Comparison of ENCODE assay signal across 28 cellular contexts in the genomic region with DNA sequence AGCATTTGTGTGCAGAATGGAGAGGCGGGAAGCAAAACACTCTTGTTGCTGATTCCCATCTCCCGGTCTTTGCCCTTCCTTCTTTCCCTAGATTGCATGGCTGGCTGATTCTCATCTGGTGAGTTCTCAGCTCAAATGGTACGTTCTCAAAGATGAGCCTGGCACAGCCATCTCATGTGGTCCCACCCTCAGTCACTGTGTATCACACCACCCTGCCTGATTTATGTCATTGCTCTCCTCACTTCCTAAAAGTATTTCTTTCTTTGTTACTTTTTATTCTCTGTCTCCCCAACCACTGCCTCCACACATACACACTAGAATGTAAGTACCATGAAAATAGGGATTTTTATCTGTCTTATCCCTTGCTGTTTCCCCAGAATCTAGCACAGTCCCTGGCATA.
DNase-seq lines count a peak whose midpoint lies in the region; ATAC-seq and TF ChIP-seq lines count a peak whose summit lies in the region.
"Had no signal": no experiment of that assay in that cellular context is flagged by ENCODE, and none has a peak within 500 bp of the region (broad histone marks: within the 10 kb centered on the region; RNA-seq: fewer than 3 reads in every experiment).

No MANE protein-coding gene starts in this region.

- H3K9me3 ChIP-seq in DOHH2 (ENCODE audit: control insufficient read depth, insufficient read depth, low read length) (no peaks in the 10 kb centered on the region), OCI-LY1 (ENCODE audit: low read length) (no peaks in the 10 kb centered on the region), PC-9 (ENCODE audit: insufficient read depth, low read depth) (no peaks in the 10 kb centered on the region)
- H3K9me3 ChIP-seq: psoas muscle, sigmoid colon, upper lobe of left lung had no signal

- H3K4me1 Mint-ChIP-seq in stimulated activated naive B cell treated with anti-CD40 and anti-IgM and Interleukin-4, amounts not matched to agents 10 μg/mL and 1 μg/mL and 100 μg/mL, for 72 hours, result peaks cover 18 to 34% of the 10 kb centered on the region in 2 donors
- H3K4me1 Mint-ChIP-seq in naive thymus-derived CD8-positive, alpha-beta T cell, result peaks cover 0 to 5% (median 2%) of the 10 kb centered on the region in 4 donors
- H3K4me1 Mint-ChIP-seq: activated CD4-positive, alpha-beta T cell treated with anti-CD3 and anti-CD28 coated beads for 36 hours; activated T-helper 17 cell treated with anti-CD3 and anti-CD28 coated beads, Interleukin-2, amount 50 U/mL, for 72 hours; GM23338 had no signal

- H3K27ac ChIP-seq in DOHH2 (ENCODE audit: low read depth, low read length) (peak overlapping the region; percentile 99), OCI-LY1 (ENCODE audit: low read depth, low read length, poor library complexity, severe bottlenecking) (peak overlapping the region; percentile 99), PC-9 (no peak overlapping the region)
- H3K27ac ChIP-seq: coronary artery, psoas muscle, sigmoid colon, VCaP had no signal

- no peak overlapping the region for H3K4me3 Mint-ChIP-seq in stimulated activated naive B cell treated with anti-CD40 and anti-IgM and Interleukin-4, amounts not matched to agents 10 μg/mL and 1 μg/mL and 100 μg/mL, for 72 hours
- no peak overlapping the region for H3K4me3 Mint-ChIP-seq in naive thymus-derived CD8-positive, alpha-beta T cell
- H3K4me3 Mint-ChIP-seq: activated CD4-positive, alpha-beta T cell treated with anti-CD3 and anti-CD28 coated beads for 36 hours; activated naive CD8-positive, alpha-beta T cell; activated T-helper 17 cell treated with anti-CD3 and anti-CD28 coated beads, Interleukin-2, amount 50 U/mL, for 72 hours; endodermal cell; GM23338; mesothelial cell of epicardium had no signal

- peak overlapping the region; percentile 80 for H3K9ac ChIP-seq in OCI-LY1 (ENCODE audit: low read length)

- no peak for TF ChIP-seq CTCF in DOHH2 (IDR thresholded peaks at IDR 0.05; ENCODE audit: low read depth, low read length, poor library complexity, severe bottlenecking)
- no peak for TF ChIP-seq CTCF in OCI-LY1 (IDR thresholded peaks at IDR 0.05; ENCODE audit: low read length)
- TF ChIP-seq CTCF in PC-9 (conservative IDR thresholded peaks at IDR 0.05), result no peak

- H3K27me3 Mint-ChIP-seq in stimulated activated naive B cell treated with anti-CD40 and anti-IgM and Interleukin-4, amounts not matched to agents 10 μg/mL and 1 μg/mL and 100 μg/mL, for 72 hours, result no peaks in the 10 kb centered on the region
- H3K27me3 Mint-ChIP-seq in naive thymus-derived CD8-positive, alpha-beta T cell, result no peaks in the 10 kb centered on the region
- H3K27me3 Mint-ChIP-seq: activated CD4-positive, alpha-beta T cell treated with anti-CD3 and anti-CD28 coated beads for 36 hours; activated naive CD8-positive, alpha-beta T cell; activated T-helper 17 cell treated with anti-CD3 and anti-CD28 coated beads, Interleukin-2, amount 50 U/mL, for 72 hours; naive B cell had no signal

- POLR2A ChIA-PET in PC-9 (lab: Charles Lee; ENCODE audit: unreplicated experiment), result no interaction called here
- POLR2A ChIA-PET in naive thymus-derived CD8-positive, alpha-beta T cell (lab: Charles Lee), result no interaction called here

- H3K4me3 ChIP-seq in DOHH2 (ENCODE audit: low read length) (peak overlapping the region; percentile 63), OCI-LY1 (ENCODE audit: low read depth, low read length, poor library complexity, severe bottlenecking) (peak overlapping the region; percentile 56), PC-9 (no peak overlapping the region)
- H3K4me3 ChIP-seq: coronary artery, GM23338, psoas muscle, sigmoid colon, upper lobe of left lung had no signal

- H2AFZ ChIP-seq in OCI-LY1 (ENCODE audit: low read length) (no peak overlapping the region), PC-9 (no peak overlapping the region)
- H2AFZ ChIP-seq: GM23338 had no signal

- DNase-seq in inferior parietal cortex (ENCODE audit: extremely low spot score) (peak; percentile 22), PC-9 (no peak)
- no peak for DNase-seq in stimulated activated naive B cell treated with anti-CD40 and anti-IgM and Interleukin-4, amounts not matched to agents 10 μg/mL and 1 μg/mL and 100 μg/mL, for 72 hours
- no peak for DNase-seq in stimulated activated CD4-positive, alpha-beta T cell treated with anti-CD3 and anti-CD28 coated beads, Interleukin-4, amount 100 ng/mL, for 4 hours
- DNase-seq in naive thymus-derived CD8-positive, alpha-beta T cell, result no peak
- DNase-seq: activated CD4-positive, alpha-beta T cell treated with anti-CD3 and anti-CD28 coated beads for 36 hours; Calu3; DND-41; endodermal cell; left ventricle myocardium superior; naive B cell; NCI-H1048; NCI-H510A; NK-92 treated with Interleukin-12 subunit alpha and Interleukin-12 subunit beta, amount 100 ng/mL, for 24 hours; occipital lobe; psoas muscle; sigmoid colon; stimulated activated CD4-positive, alpha-beta T cell treated with anti-CD3 and anti-CD28 coated beads, Interleukin-4, amount 100 ng/mL, for 1 hour; T-helper 9 cell; upper lobe of left lung had no signal

- BruUV-seq in PC-9 (replicated peaks; lab: Mats Ljungman, UMichigan), result no TSS peak

- H3K36me3 ChIP-seq in DOHH2 (ENCODE audit: control insufficient read depth, low read length) (peaks cover 5% of the 10 kb centered on the region; the same call in 1 of the 2 replicates), OCI-LY1 (ENCODE audit: insufficient read depth, low read length) (no peaks in the 10 kb centered on the region), PC-9 (ENCODE audit: low read depth) (no peaks in the 10 kb centered on the region)
- H3K36me3 ChIP-seq: sigmoid colon, upper lobe of left lung had no signal

- H3K27me3 ChIP-seq in DOHH2 (ENCODE audit: control insufficient read depth, low read length) (no peaks in the 10 kb centered on the region), OCI-LY1 (ENCODE audit: insufficient read depth, low read length) (no peaks in the 10 kb centered on the region), PC-9 (ENCODE audit: insufficient read depth, low read depth) (no peaks in the 10 kb centered on the region)
- H3K27me3 ChIP-seq: sigmoid colon, upper lobe of left lung had no signal

- H3K4me2 ChIP-seq in DOHH2 (ENCODE audit: low read length), result peak overlapping the region; percentile 83
- H3K4me2 ChIP-seq in OCI-LY1 (ENCODE audit: low read length), result peak overlapping the region; percentile 76
- no peak overlapping the region for H3K4me2 ChIP-seq in PC-9
- H3K4me2 ChIP-seq: GM23338 had no signal

- ATAC-seq in stimulated activated naive B cell treated with anti-CD40 and anti-IgM and Interleukin-4, amounts not matched to agents 10 μg/mL and 1 μg/mL and 100 μg/mL, for 72 hours (replicated peaks), result peak; percentile 42 to 53
- no peak for ATAC-seq in naive thymus-derived CD8-positive, alpha-beta T cell
- ATAC-seq: activated CD4-positive, alpha-beta T cell treated with anti-CD3 and anti-CD28 coated beads for 36 hours; activated T-helper 17 cell treated with anti-CD3 and anti-CD28 coated beads, Interleukin-2, amount 50 U/mL, for 72 hours; GM23338; left ventricle myocardium superior; psoas muscle had no signal

- H3K9me2 ChIP-seq in DOHH2 (replicated peaks; ENCODE audit: control insufficient read depth, low read length), result no peaks in the 10 kb centered on the region
- no peaks in the 10 kb centered on the region for H3K9me2 ChIP-seq in OCI-LY1 (ENCODE audit: low read depth, low read length)
- no peaks in the 10 kb centered on the region for H3K9me2 ChIP-seq in PC-9 (ENCODE audit: insufficient read depth)

- H3K9me3 Mint-ChIP-seq in stimulated activated naive B cell treated with anti-CD40 and anti-IgM and Interleukin-4, amounts not matched to agents 10 μg/mL and 1 μg/mL and 100 μg/mL, for 72 hours, result no peaks in the 10 kb centered on the region
- H3K9me3 Mint-ChIP-seq in naive thymus-derived CD8-positive, alpha-beta T cell, result peaks cover 0 to 4% (median 0%) of the 10 kb centered on the region in 9 donors
- H3K9me3 Mint-ChIP-seq: activated T-helper 17 cell treated with anti-CD3 and anti-CD28 coated beads, Interleukin-2, amount 50 U/mL, for 72 hours; endodermal cell; GM23338; mesothelial cell of epicardium; naive B cell had no signal

- H3K27ac Mint-ChIP-seq in stimulated activated naive B cell treated with anti-CD40 and anti-IgM and Interleukin-4, amounts not matched to agents 10 μg/mL and 1 μg/mL and 100 μg/mL, for 72 hours, result peak overlapping the region; percentile 38
- H3K27ac Mint-ChIP-seq in naive thymus-derived CD8-positive, alpha-beta T cell, result no peak overlapping the region
- H3K27ac Mint-ChIP-seq: activated CD4-positive, alpha-beta T cell treated with anti-CD3 and anti-CD28 coated beads for 36 hours; activated naive CD8-positive, alpha-beta T cell; activated T-helper 17 cell treated with anti-CD3 and anti-CD28 coated beads, Interleukin-2, amount 50 U/mL, for 72 hours; endodermal cell; GM23338; mesothelial cell of epicardium had no signal

- H3F3A ChIP-seq in DOHH2 (ENCODE audit: control insufficient read depth, insufficient read depth) (peaks cover 29% of the 10 kb centered on the region), OCI-LY1 (ENCODE audit: insufficient read depth, low read length) (peaks cover 4% of the 10 kb centered on the region; the same call in 1 of the 2 replicates), PC-9 (ENCODE audit: insufficient read depth, low read depth) (peaks cover 1% of the 10 kb centered on the region; the same call in 1 of the 2 replicates)

- H4K20me1 ChIP-seq in DOHH2 (ENCODE audit: control insufficient read depth, insufficient read depth, low read depth, low read length), result no peaks in the 10 kb centered on the region
- H4K20me1 ChIP-seq in OCI-LY1 (ENCODE audit: insufficient read depth, low read length), result no peaks in the 10 kb centered on the region
- no peaks in the 10 kb centered on the region for H4K20me1 ChIP-seq in PC-9 (ENCODE audit: insufficient read depth)

- H3K36me3 Mint-ChIP-seq in stimulated activated naive B cell treated with anti-CD40 and anti-IgM and Interleukin-4, amounts not matched to agents 10 μg/mL and 1 μg/mL and 100 μg/mL, for 72 hours, result peaks cover 0 to 11% of the 10 kb centered on the region in 2 donors
- H3K36me3 Mint-ChIP-seq in naive thymus-derived CD8-positive, alpha-beta T cell, result no peaks in the 10 kb centered on the region
- H3K36me3 Mint-ChIP-seq: activated naive CD8-positive, alpha-beta T cell; mesothelial cell of epicardium had no signal

- peaks cover 4% of the 10 kb centered on the region; the same call in 1 of the 2 replicates for H3K79me2 ChIP-seq in DOHH2 (ENCODE audit: control insufficient read depth, low read length)
- no peaks in the 10 kb centered on the region for H3K79me2 ChIP-seq in OCI-LY1 (ENCODE audit: insufficient read depth, low read length)
- H3K79me2 ChIP-seq in PC-9 (ENCODE audit: low read depth), result no peaks in the 10 kb centered on the region

- CTCF ChIA-PET in PC-9 (lab: Charles Lee), result no interaction called here

- peaks cover 79% of the 10 kb centered on the region for H3K4me1 ChIP-seq in DOHH2 (ENCODE audit: control insufficient read depth, low read length)
- peaks cover 79% of the 10 kb centered on the region for H3K4me1 ChIP-seq in OCI-LY1 (ENCODE audit: insufficient read depth, low read length, severe bottlenecking)
- H3K4me1 ChIP-seq in PC-9 (replicated peaks; ENCODE audit: insufficient read depth), result no peaks in the 10 kb centered on the region; the same call in 1 of the 2 replicates
- H3K4me1 ChIP-seq: psoas muscle had no signal

- intact Hi-C loops in PC-9 (cut with micrococcal nuclease; ENCODE audit: unreplicated experiment), result no loop called here

Comparison
In these comparisons a context has a peak if more than half of its experiments do, and no peak if none do; other contexts are left out.
1. ATAC-seq: peak in stimulated activated naive B cell treated with anti-CD40 and anti-IgM and Interleukin-4, amounts not matched to agents 10 μg/mL and 1 μg/mL and 100 μg/mL, for 72 hours (2 of 2); none in naive thymus-derived CD8-positive, alpha-beta T cell (0 of 2).